Comparison of ENCODE assay signal across 1 cellular context in the genomic region with DNA sequence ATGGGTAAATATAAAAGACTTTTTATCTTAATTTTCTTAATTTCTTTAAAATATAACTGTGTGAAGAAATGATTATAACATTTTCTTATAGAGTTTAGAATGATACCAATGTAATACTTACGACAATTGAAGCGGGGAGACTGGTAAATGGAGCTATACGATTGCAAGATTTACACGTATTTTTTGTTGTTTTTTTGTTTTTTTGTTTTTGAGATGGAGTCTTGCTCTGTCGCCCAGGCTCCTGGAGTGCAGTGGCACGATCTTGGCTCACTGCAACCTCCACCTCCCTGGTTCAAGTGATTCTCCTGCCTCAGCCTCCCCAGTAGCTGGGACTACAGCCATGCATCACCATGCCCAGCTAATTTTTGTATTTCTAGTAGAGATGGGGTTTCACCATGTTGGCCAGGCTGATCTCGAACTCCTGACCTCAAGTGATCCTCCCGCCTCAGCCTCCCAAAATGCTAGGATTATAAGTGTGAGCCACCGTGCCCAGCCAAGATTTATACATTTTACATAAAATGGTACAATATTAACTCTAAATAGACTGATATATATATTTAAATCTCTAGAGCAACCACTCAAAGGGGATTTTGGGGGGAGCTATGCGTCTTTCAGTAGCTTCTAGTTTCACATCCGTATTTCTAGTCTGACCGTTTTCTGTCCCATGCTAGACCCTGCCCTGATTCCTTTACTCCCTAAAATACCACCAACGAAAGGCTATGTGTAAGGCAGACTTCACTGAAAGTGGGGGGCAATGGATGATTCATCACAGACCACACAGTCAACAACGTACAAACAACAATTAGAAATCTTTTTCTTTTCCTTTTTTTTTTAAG.
TF ChIP-seq lines count a peak whose summit lies in the region.

No MANE protein-coding gene starts in this region.

TF ChIP-seq in GM12878, 131 proteins besides CTCF, POLR2A, EP300 and RAD21 (continued from another document):
- peak; percentile 30; the same call in 1 of the 2 replicates for TF ChIP-seq CHD2 (IDR thresholded peaks at IDR 0.05; ENCODE audit: borderline replicate concordance, low read depth, low read length)
- TF ChIP-seq HDGF (IDR thresholded peaks at IDR 0.05), result peak; percentile 65; the same call in 1 of the 2 replicates
